14 cellular contexts compared by ENCODE assay signal in genomic region chr9:17613723-17614122, GRCh38. TPM values are rescaled to one million over a fixed set of nuclear protein-coding genes. Genes with fewer than 3 reads are reported as not detected.
DNase-seq lines count a peak whose midpoint lies in the region; TF ChIP-seq lines count a peak whose summit lies in the region.
"Had no signal": no experiment of that assay in that cellular context is flagged by ENCODE, and none has a peak within 500 bp of the region (broad histone marks: within the 10 kb centered on the region; RNA-seq: fewer than 3 reads in every experiment).

No MANE protein-coding gene starts in this region.

- H2BK15ac ChIP-seq in mesenchymal stem cell (ENCODE audit: low read depth, poor library complexity, severe bottlenecking), result no peak overlapping the region

- no peak overlapping the region for H2AFZ ChIP-seq in mesenchymal stem cell (ENCODE audit: low read depth, low read length)

- no peak overlapping the region for H2BK5ac ChIP-seq in mesenchymal stem cell (ENCODE audit: low read depth, low read length, poor library complexity, severe bottlenecking)

- H3K4me2 ChIP-seq in mesenchymal stem cell (ENCODE audit: low read length, poor library complexity, severe bottlenecking), result no peak overlapping the region

- no peak overlapping the region for H3K14ac ChIP-seq in mesenchymal stem cell (ENCODE audit: low read length in 2 of 2)

- TF ChIP-seq CTCF in astrocyte of the spinal cord (IDR thresholded peaks at IDR 0.05; ENCODE audit: low read depth, low read length) (no peak), vagina (IDR thresholded peaks at IDR 0.05) (no peak)

- DNase-seq in Daoy (ENCODE audit: low read depth), result peak; percentile 79
- peak; percentile 99 for DNase-seq in M059J (ENCODE audit: low read depth)
- peak; percentile 86 for DNase-seq in astrocyte of the spinal cord (ENCODE audit: low read depth, low spot score)
- DNase-seq in mesenchymal stem cell, result peak; percentile 69
- DNase-seq in SHP77 (lab: John Stamatoyannopoulos, UW), result no peak
- DNase-seq in SKM-1 treated with dmso at 0.1 percent for 144 hours (lab: John Stamatoyannopoulos, UW; ENCODE audit: unreplicated experiment), result no peak
- no peak for DNase-seq in vagina (ENCODE audit: extremely low spot score in 2 of 2)
- DNase-seq in activated T-cell treated with anti-CD3 and anti-CD28 coated beads, Interleukin-2, amount 50 U/mL, for 1 hour, result no peak
- DNase-seq: aorta; islet precursor cell; Karpas-422; naive thymus-derived CD8-positive, alpha-beta T cell had no signal

- intact Hi-C loops in vagina (cut with DNase I), result no loop called here

- H3K79me1 ChIP-seq in mesenchymal stem cell (replicated peaks; ENCODE audit: low read length, poor library complexity, severe bottlenecking), result no peaks in the 10 kb centered on the region

- no peak overlapping the region for H2AK5ac ChIP-seq in mesenchymal stem cell (ENCODE audit: low read length, severe bottlenecking)

- H3K4me1 ChIP-seq in mesenchymal stem cell (ENCODE audit: control insufficient read depth, insufficient read depth, low read depth, low read length) (no peaks in the 10 kb centered on the region), vagina (no peaks in the 10 kb centered on the region)

- H3K27ac ChIP-seq in mesenchymal stem cell (ENCODE audit: low read length, poor library complexity, severe bottlenecking) (no peak overlapping the region), vagina (no peak overlapping the region)

- TF ChIP-seq POLR2A in vagina (IDR thresholded peaks at IDR 0.05), result no peak

- no peak overlapping the region for H3K4me3 ChIP-seq in astrocyte of the spinal cord (ENCODE audit: low read depth, low read length)
- no peak overlapping the region for H3K4me3 ChIP-seq in mesenchymal stem cell (ENCODE audit: insufficient read depth in 1 of 2, low read depth in 1 of 2, low read length in 2 of 2)
- no peak overlapping the region for H3K4me3 ChIP-seq in vagina

- no peak overlapping the region for H4K8ac ChIP-seq in mesenchymal stem cell (ENCODE audit: low read length)

- H2BK12ac ChIP-seq in mesenchymal stem cell (ENCODE audit: low read length in 2 of 2), result no peak overlapping the region

- WGBS in mesenchymal stem cell, result 38% methylated on average over 2 of the region's 3 CpGs

- H3K9ac ChIP-seq in mesenchymal stem cell (ENCODE audit: low read length), result no peak overlapping the region

- H4K91ac ChIP-seq in mesenchymal stem cell (ENCODE audit: low read length), result no peak overlapping the region

- H3K9me3 ChIP-seq in mesenchymal stem cell (ENCODE audit: control insufficient read depth, low read length) (no peaks in the 10 kb centered on the region), vagina (no peaks in the 10 kb centered on the region)

- no peak overlapping the region for H3K18ac ChIP-seq in mesenchymal stem cell (ENCODE audit: low read depth in 1 of 2, low read length in 2 of 2)

- no peak overlapping the region for H3K4ac ChIP-seq in mesenchymal stem cell (ENCODE audit: low read depth in 1 of 2, low read length in 2 of 2)

- no peaks in the 10 kb centered on the region for H3K36me3 ChIP-seq in mesenchymal stem cell (ENCODE audit: control insufficient read depth in 1 of 2, insufficient read depth in 2 of 2, low read depth in 1 of 2, low read length in 2 of 2)
- no peaks in the 10 kb centered on the region for H3K36me3 ChIP-seq in vagina

- in situ Hi-C loops in astrocyte of the spinal cord (cut with HindIII; ENCODE audit: low sequenced_read_pairs), result no loop called here

- H3K23ac ChIP-seq in mesenchymal stem cell (ENCODE audit: low read length in 2 of 2), result no peak overlapping the region

- H3K27me3 ChIP-seq in mesenchymal stem cell (ENCODE audit: control insufficient read depth in 1 of 2, insufficient read depth in 1 of 2, low read length in 2 of 2) (peaks cover 15 to 42% of the 10 kb centered on the region in 2 experiments), vagina (no peaks in the 10 kb centered on the region)

- H2BK120ac ChIP-seq in mesenchymal stem cell (ENCODE audit: low read depth, low read length), result no peak overlapping the region

RNA-seq across cellular contexts. Expression of gene SH3GL2, which starts 34.9 kb away (rescaled TPM):
- total RNA-seq in Daoy (2014; rRNA removed; shearing (Covaris generic)), result 0.17 TPM in 1 of 2 replicates, not detected in the other
- total RNA-seq in M059J (2014; rRNA removed; shearing (Covaris generic)), result 10.0 and 11.2 TPM in 2 replicates
- polyA plus RNA-seq in mesenchymal stem cell (2013, experiment 1 of 2), result 0.04 TPM
- 0.12 TPM for polyA plus RNA-seq in mesenchymal stem cell (2013, experiment 2 of 2)
- not detected for total RNA-seq in vagina
- total RNA-seq: aorta; endothelial cell of umbilical vein; naive thymus-derived CD8-positive, alpha-beta T cell; T-helper 2 cell treated with Interferon-gamma antibody and Interleukin-4, amounts not matched to agents 100 ng/mL and 5 ng/mL, for 36 hours had no signal
- polyA plus RNA-seq: naive thymus-derived CD8-positive, alpha-beta T cell had no signal

Comparison
In these comparisons a context has a peak if more than half of its experiments do, and no peak if none do; other contexts are left out.
1. DNase-seq: peak in Daoy (single experiment), M059J (single experiment), astrocyte of the spinal cord (single experiment) and mesenchymal stem cell (single experiment); none in SHP77 (0 of 2), SKM-1 treated with dmso at 0.1 percent for 144 hours (single experiment), vagina (0 of 2) and activated T-cell treated with anti-CD3 and anti-CD28 coated beads, Interleukin-2, amount 50 U/mL, for 1 hour (single experiment).